Comparison of ENCODE assay signal across 9 cellular contexts in the genomic region with DNA sequence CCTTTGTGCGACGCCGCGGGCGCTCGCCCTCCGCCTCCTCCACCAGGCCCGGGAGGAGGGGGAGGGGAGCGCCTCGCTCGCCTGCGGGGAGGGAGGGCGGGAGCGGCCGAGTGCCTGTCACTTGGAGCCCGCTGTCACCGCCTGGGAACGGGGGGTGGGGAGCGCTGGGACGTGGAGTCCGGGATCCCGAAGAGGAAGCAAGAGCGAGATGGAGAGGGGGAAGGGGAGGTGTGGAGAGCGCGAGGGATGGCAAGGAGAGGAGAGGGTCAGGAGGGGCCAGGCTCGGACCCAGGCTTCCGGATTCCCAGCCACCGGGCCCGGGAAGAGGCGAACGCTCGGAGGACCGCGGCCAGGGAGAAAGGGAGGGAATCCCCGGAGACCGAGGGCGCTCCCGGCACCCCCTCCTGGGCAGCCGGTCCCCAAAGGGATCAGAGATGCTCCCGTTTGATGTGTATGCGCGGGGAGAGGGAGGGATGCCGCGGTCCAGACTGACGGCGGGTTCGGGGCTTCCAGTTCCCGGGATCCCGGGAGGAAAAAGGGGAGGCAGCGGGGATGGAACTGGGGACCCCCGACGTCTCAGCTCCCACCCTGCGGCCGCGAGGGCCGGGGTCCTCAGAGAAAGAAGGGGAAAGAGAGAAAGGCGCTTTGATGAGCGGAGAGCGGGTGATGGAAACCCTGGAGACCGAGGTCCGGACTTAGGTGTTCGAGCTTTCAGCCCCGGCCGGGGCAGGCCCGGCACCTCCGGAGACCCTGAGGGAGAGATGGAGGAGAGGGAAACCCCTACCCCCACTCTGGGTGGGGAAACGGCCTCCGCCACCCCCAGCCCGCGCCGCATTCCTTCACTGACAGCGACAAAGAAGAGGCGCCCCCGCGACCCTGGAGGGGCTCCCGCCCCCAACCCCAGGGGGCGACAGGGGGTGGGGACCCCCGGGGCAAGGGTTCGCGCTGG. TPM values are rescaled to one million over a fixed set of nuclear protein-coding genes. Genes with fewer than 3 reads are reported as not detected.
DNase-seq lines count a peak whose midpoint lies in the region; ATAC-seq and TF ChIP-seq lines count a peak whose summit lies in the region.
"Had no signal": no experiment of that assay in that cellular context is flagged by ENCODE, and none has a peak within 500 bp of the region (broad histone marks: within the 10 kb centered on the region; RNA-seq: fewer than 3 reads in every experiment).

No MANE protein-coding gene starts in this region.

- ATAC-seq in stimulated activated memory B cell treated with anti-CD40 and anti-IgM and Interleukin-4, amounts not matched to agents 10 μg/mL and 1 μg/mL and 100 μg/mL, for 72 hours = no peak

- H3K9me3 Mint-ChIP-seq in activated T-cell treated with anti-CD3 and anti-CD28 coated beads, Interleukin-2, amount 50 U/mL, for 24 hours = no peaks in the 10 kb centered on the region
- H3K9me3 Mint-ChIP-seq in stimulated activated memory B cell treated with anti-CD40 and anti-IgM and Interleukin-4, amounts not matched to agents 10 μg/mL and 1 μg/mL and 100 μg/mL, for 72 hours = no peaks in the 10 kb centered on the region

- H3K36me3 ChIP-seq in PC-9 (ENCODE audit: low read depth) (no peaks in the 10 kb centered on the region), fibroblast of lung (ENCODE audit: control insufficient read depth, insufficient read depth, low read length) (no peaks in the 10 kb centered on the region), vagina (no peaks in the 10 kb centered on the region)

- peaks cover 74% of the 10 kb centered on the region for H3K27me3 Mint-ChIP-seq in activated T-cell treated with anti-CD3 and anti-CD28 coated beads, Interleukin-2, amount 50 U/mL, for 24 hours
- peaks cover 94% of the 10 kb centered on the region for H3K27me3 Mint-ChIP-seq in stimulated activated memory B cell treated with anti-CD40 and anti-IgM and Interleukin-4, amounts not matched to agents 10 μg/mL and 1 μg/mL and 100 μg/mL, for 72 hours

- peak overlapping the region; percentile 23 for H3K9ac ChIP-seq in fibroblast of lung (ENCODE audit: insufficient read depth, low read length)

- no peaks in the 10 kb centered on the region for H3K36me3 Mint-ChIP-seq in activated T-cell treated with anti-CD3 and anti-CD28 coated beads, Interleukin-2, amount 50 U/mL, for 24 hours (ENCODE audit: low read depth)
- H3K36me3 Mint-ChIP-seq in stimulated activated memory B cell treated with anti-CD40 and anti-IgM and Interleukin-4, amounts not matched to agents 10 μg/mL and 1 μg/mL and 100 μg/mL, for 72 hours = no peaks in the 10 kb centered on the region

- H3K9me3 ChIP-seq in PC-9 (ENCODE audit: insufficient read depth, low read depth) = no peaks in the 10 kb centered on the region
- H3K9me3 ChIP-seq in fibroblast of lung (ENCODE audit: control insufficient read depth, insufficient read depth, low read depth, low read length) = no peaks in the 10 kb centered on the region
- no peaks in the 10 kb centered on the region for H3K9me3 ChIP-seq in vagina

- peaks cover 18% of the 10 kb centered on the region for H3K4me1 Mint-ChIP-seq in activated T-cell treated with anti-CD3 and anti-CD28 coated beads, Interleukin-2, amount 50 U/mL, for 24 hours (ENCODE audit: low read depth)
- peaks cover 39% of the 10 kb centered on the region for H3K4me1 Mint-ChIP-seq in stimulated activated memory B cell treated with anti-CD40 and anti-IgM and Interleukin-4, amounts not matched to agents 10 μg/mL and 1 μg/mL and 100 μg/mL, for 72 hours

- no peak overlapping the region for H3K27ac Mint-ChIP-seq in activated T-cell treated with anti-CD3 and anti-CD28 coated beads, Interleukin-2, amount 50 U/mL, for 24 hours
- H3K27ac Mint-ChIP-seq in stimulated activated memory B cell treated with anti-CD40 and anti-IgM and Interleukin-4, amounts not matched to agents 10 μg/mL and 1 μg/mL and 100 μg/mL, for 72 hours = no peak overlapping the region

- TF ChIP-seq CTCF in PC-9 (conservative IDR thresholded peaks at IDR 0.05) (no peak), fibroblast of lung (conservative IDR thresholded peaks at IDR 0.05 in 1 of 2, IDR thresholded peaks at IDR 0.05 in 1 of 2; ENCODE audit: low read depth in 1 of 2, low read length in 2 of 2) (no peak), vagina (IDR thresholded peaks at IDR 0.05) (no peak)

- H3K27me3 ChIP-seq in PC-9 (ENCODE audit: insufficient read depth, low read depth) (peaks cover 14% of the 10 kb centered on the region; the same call in 1 of the 2 replicates), fibroblast of lung (ENCODE audit: control insufficient read depth, insufficient read depth, low read length) (no peaks in the 10 kb centered on the region), vagina (peaks cover 5% of the 10 kb centered on the region)

- BruUV-seq in PC-9 (replicated peaks; lab: Mats Ljungman, UMichigan) = no TSS peak

- intact Hi-C loops in PC-9 (cut with micrococcal nuclease; ENCODE audit: unreplicated experiment) (no loop called here), vagina (cut with DNase I) (loop anchor here (5.0 to 10.0 kb wide), 2 partner anchors 324 to 761 kb away; a partner anchor contains a TSS)

- H3K4me3 ChIP-seq in PC-9 = no peak overlapping the region
- peak overlapping the region; percentile 32 to 65 (median 52) for H3K4me3 ChIP-seq in fibroblast of lung (replicated peaks in 1 of 4; ENCODE audit: control extremely low read depth in 1 of 4, insufficient read depth in 1 of 4, low read depth in 3 of 4, low read length in 4 of 4)
- peak overlapping the region in 1 of 2 donors; percentile 10 for H3K4me3 ChIP-seq in vagina

- DNase-seq in activated T-cell treated with anti-CD3 and anti-CD28 coated beads, Interleukin-2, amount 50 U/mL, for 24 hours = no peak
- DNase-seq in activated T-cell treated with anti-CD3 and anti-CD28 coated beads, Interleukin-2, amount 50 U/mL, for 48 hours = no peak
- no peak for DNase-seq in PC-9
- no peak for DNase-seq in fibroblast of lung (ENCODE audit: low read depth in 2 of 2)
- no peak for DNase-seq in stimulated activated CD4-positive, alpha-beta T cell treated with anti-CD3 and anti-CD28 coated beads, Interleukin-12 subunit alpha, Interleukin-12 subunit beta, amount 100 ng/mL, for 4 hours
- no peak for DNase-seq in SKM-1 treated with dmso at 0.1 percent for 144 hours (lab: John Stamatoyannopoulos, UW; ENCODE audit: unreplicated experiment)
- no peak for DNase-seq in vagina (ENCODE audit: extremely low spot score in 2 of 2)

- H4K20me1 ChIP-seq in PC-9 (ENCODE audit: insufficient read depth) (no peaks in the 10 kb centered on the region), fibroblast of lung (ENCODE audit: control insufficient read depth, extremely low read depth, insufficient read depth, low read length) (no peaks in the 10 kb centered on the region)

- 0 out of 2 replicates have a peak, but pooled peaks cover 6% of the 10 kb centered on the region for H3K4me1 ChIP-seq in PC-9 (replicated peaks; ENCODE audit: insufficient read depth)
- peaks cover 2% of the 10 kb centered on the region for H3K4me1 ChIP-seq in fibroblast of lung (ENCODE audit: control insufficient read depth, extremely low read depth, insufficient read depth, low read length)
- peaks cover 23% of the 10 kb centered on the region for H3K4me1 ChIP-seq in vagina

- H3K27ac ChIP-seq in PC-9 (no peak overlapping the region), fibroblast of lung (ENCODE audit: insufficient read depth, low read length) (no peak overlapping the region), vagina (no peak overlapping the region)
- H3K27ac ChIP-seq: epithelial cell of prostate had no signal

- no peak for TF ChIP-seq POLR2A in vagina (IDR thresholded peaks at IDR 0.05)

- peak overlapping the region; percentile 66 for H3K4me3 Mint-ChIP-seq in activated T-cell treated with anti-CD3 and anti-CD28 coated beads, Interleukin-2, amount 50 U/mL, for 24 hours
- H3K4me3 Mint-ChIP-seq in stimulated activated memory B cell treated with anti-CD40 and anti-IgM and Interleukin-4, amounts not matched to agents 10 μg/mL and 1 μg/mL and 100 μg/mL, for 72 hours = peak overlapping the region; percentile 74

- peaks cover 11% of the 10 kb centered on the region for H3F3A ChIP-seq in PC-9 (ENCODE audit: insufficient read depth, low read depth)

- H3K79me2 ChIP-seq in PC-9 (ENCODE audit: low read depth) (no peaks in the 10 kb centered on the region), fibroblast of lung (ENCODE audit: control insufficient read depth, insufficient read depth, low read length) (no peaks in the 10 kb centered on the region)

- CTCF ChIA-PET in PC-9 (lab: Charles Lee) = no interaction called here

- H3K9me2 ChIP-seq in PC-9 (ENCODE audit: insufficient read depth) = no peaks in the 10 kb centered on the region

- POLR2A ChIA-PET in PC-9 (lab: Charles Lee; ENCODE audit: unreplicated experiment) = no interaction called here

- H2AFZ ChIP-seq in PC-9 = no peak overlapping the region
- peak overlapping the region; percentile 33 for H2AFZ ChIP-seq in fibroblast of lung (ENCODE audit: low read length)

- peak overlapping the region; percentile 68 for H3K4me2 ChIP-seq in PC-9
- peak overlapping the region; percentile 93 for H3K4me2 ChIP-seq in fibroblast of lung (ENCODE audit: extremely low read depth, insufficient read depth, low read length)

RNA-seq across cellular contexts. Expression of a gene that starts 4.7 kb away (rescaled TPM):
- 0.81 and 1.1 TPM in 2 replicates for total RNA-seq in PC-9 (2021)
- 0.50 and 0.51 TPM in 2 replicates for total RNA-seq in fibroblast of lung
- polyA plus RNA-seq in fibroblast of lung = 1.6 and 5.2 TPM in 2 replicates
- 1.6 and 5.0 TPM in 2 replicates for polyA plus RNA-seq in fibroblast of lung (2012)
- 3.0 and 9.4 TPM in 2 replicates for polyA minus RNA-seq in fibroblast of lung (ENCODE audit: low replicate concordance)
- not detected for total RNA-seq in vagina

RNA-seq across cellular contexts. Expression of a gene that starts 27.4 kb away (rescaled TPM):
- total RNA-seq in PC-9 (2021) (not detected in 2 replicates), fibroblast of lung (2.1 and 7.1 TPM in 2 replicates), vagina (86.9 TPM)
- 2.2 and 146 TPM in 2 replicates for polyA plus RNA-seq in fibroblast of lung
- 7.5 and 373 TPM in 2 replicates for polyA plus RNA-seq in fibroblast of lung (2012)
- polyA minus RNA-seq in fibroblast of lung (ENCODE audit: low replicate concordance) = 0.52 and 15.9 TPM in 2 replicates

RNA-seq across cellular contexts. Expression of a gene that starts 35.6 kb away (rescaled TPM):
- total RNA-seq in PC-9 (2021) (1,019 and 1,161 TPM in 2 replicates), fibroblast of lung (4.5 and 8.7 TPM in 2 replicates), vagina (174 TPM)
- 2.1 and 4.6 TPM in 2 replicates for polyA plus RNA-seq in fibroblast of lung
- polyA plus RNA-seq in fibroblast of lung (2012) = 2.1 and 7.6 TPM in 2 replicates
- polyA minus RNA-seq in fibroblast of lung (ENCODE audit: low replicate concordance) = 1.6 and 24.3 TPM in 2 replicates

Comparison
In these comparisons a context has a peak if more than half of its experiments do, and no peak if none do; other contexts are left out.
1. RNA of a gene that starts 27.4 kb away (total RNA-seq): 86.9 TPM in vagina (single experiment); 2.1 to 7.1 TPM in fibroblast of lung and not detected in PC-9; every median in the first group is over 10 times any median in the second.
2. RNA of a gene that starts 35.6 kb away (total RNA-seq): 1,019 to 1,161 TPM in PC-9 and 174 TPM in vagina (single experiment); 4.5 to 8.7 TPM in fibroblast of lung; every median in the first group is over 10 times any median in the second.